7 cellular contexts compared by ENCODE assay signal in genomic region chr19:29709440-29709798, GRCh38. TPM values are rescaled to one million over a fixed set of nuclear protein-coding genes. Genes with fewer than 3 reads are reported as not detected.
A peak's percentile ranks its signal among the peaks of the same experiment; 100 is the strongest.
DNase-seq lines count a peak whose midpoint lies in the region; ATAC-seq, FAIRE-seq and TF ChIP-seq lines count a peak whose summit lies in the region.
"Not testable (repeated sequence)": the region's sequence is repeated elsewhere in the genome, so short reads cannot be mapped to it uniquely, and the experiment has no call there.

No MANE protein-coding gene starts in this region.

- TF ChIP-seq CTCF in natural killer cell (IDR thresholded peaks at IDR 0.05) = not testable (repeated sequence)

- H3K27ac Mint-ChIP-seq in T-helper 17 cell = peak overlapping the region; percentile 88
- peak overlapping the region; percentile 33 for H3K27ac Mint-ChIP-seq in activated T-helper 2 cell treated with anti-CD3 and anti-CD28 coated beads, Interferon-gamma antibody, Interleukin-2, Interleukin-4, amounts not matched to agents 10 μg/mL and 5 μg/mL and 100 μg/mL, durations not matched to agents 14 hours and 24 hours and 36 hours
- H3K27ac Mint-ChIP-seq in effector memory CD8-positive, alpha-beta T cell = peak overlapping the region; percentile 67 to 73
- H3K27ac Mint-ChIP-seq in natural killer cell = peak overlapping the region; percentile 74 to 75

- peaks cover 49% of the 10 kb centered on the region for H3K4me1 Mint-ChIP-seq in T-helper 17 cell
- peaks cover 58% of the 10 kb centered on the region for H3K4me1 Mint-ChIP-seq in activated T-helper 2 cell treated with anti-CD3 and anti-CD28 coated beads, Interferon-gamma antibody, Interleukin-2, Interleukin-4, amounts not matched to agents 10 μg/mL and 5 μg/mL and 100 μg/mL, durations not matched to agents 14 hours and 24 hours and 36 hours (ENCODE audit: low read depth)
- peaks cover 48 to 69% of the 10 kb centered on the region in 2 donors for H3K4me1 Mint-ChIP-seq in effector memory CD8-positive, alpha-beta T cell (ENCODE audit: low read depth in 2 of 2)
- peaks cover 63 to 65% of the 10 kb centered on the region in 2 donors for H3K4me1 Mint-ChIP-seq in natural killer cell

- peaks cover 56% of the 10 kb centered on the region for H3K4me1 ChIP-seq in BLaER1
- peaks cover 0 to 11% of the 10 kb centered on the region in 2 donors for H3K4me1 ChIP-seq in small intestine (ENCODE audit: control insufficient read depth in 2 of 2, insufficient read depth in 1 of 2, low read depth in 1 of 2, low read length in 1 of 2)

- not testable (repeated sequence) for H3K9me3 Mint-ChIP-seq in activated T-helper 2 cell treated with anti-CD3 and anti-CD28 coated beads, Interferon-gamma antibody, Interleukin-2, Interleukin-4, amounts not matched to agents 10 μg/mL and 5 μg/mL and 100 μg/mL, durations not matched to agents 14 hours and 24 hours and 36 hours; effector memory CD8-positive, alpha-beta T cell; natural killer cell

- not testable (repeated sequence) for H3K9ac ChIP-seq in BLaER1

- not testable (repeated sequence) for H3K27me3 Mint-ChIP-seq in T-helper 17 cell; activated T-helper 2 cell treated with anti-CD3 and anti-CD28 coated beads, Interferon-gamma antibody, Interleukin-2, Interleukin-4, amounts not matched to agents 10 μg/mL and 5 μg/mL and 100 μg/mL, durations not matched to agents 14 hours and 24 hours and 36 hours (ENCODE audit: low read depth); effector memory CD8-positive, alpha-beta T cell; natural killer cell (ENCODE audit: low read depth in 2 of 2)

- not testable (repeated sequence) for H3K9me3 ChIP-seq in BLaER1; T-helper 17 cell (ENCODE audit: control insufficient read depth, low read length, poor library complexity, severe bottlenecking); small intestine (ENCODE audit: control insufficient read depth, low read depth)

- H3K36me3 Mint-ChIP-seq in T-helper 17 cell (ENCODE audit: low read depth); natural killer cell: not testable (repeated sequence)
- peaks cover 83% of the 10 kb centered on the region for H3K36me3 Mint-ChIP-seq in activated T-helper 2 cell treated with anti-CD3 and anti-CD28 coated beads, Interferon-gamma antibody, Interleukin-2, Interleukin-4, amounts not matched to agents 10 μg/mL and 5 μg/mL and 100 μg/mL, durations not matched to agents 14 hours and 24 hours and 36 hours (ENCODE audit: low read depth)
- peaks cover 41% of the 10 kb centered on the region for H3K36me3 Mint-ChIP-seq in effector memory CD8-positive, alpha-beta T cell (ENCODE audit: insufficient read depth)

- ATAC-seq in T-helper 17 cell; effector memory CD8-positive, alpha-beta T cell (replicated peaks); natural killer cell: not testable (repeated sequence)
- peak; percentile 8 for ATAC-seq in left colon

- 56 to 89% (median 74%) methylated on average over 2 of the region's 2 CpGs for WGBS in small intestine, 3 donors

- not testable (repeated sequence) for H3K27me3 ChIP-seq in BLaER1; small intestine (ENCODE audit: control insufficient read depth in 2 of 2, insufficient read depth in 2 of 2, low read length in 2 of 2)

- H3K4me3 ChIP-seq in BLaER1; small intestine (ENCODE audit: low read depth in 1 of 2, low read length in 2 of 2): not testable (repeated sequence)

- peak overlapping the region; percentile 40 for H3K4me2 ChIP-seq in BLaER1

- H3K27ac ChIP-seq in BLaER1 = not testable (repeated sequence)
- H3K27ac ChIP-seq in small intestine (ENCODE audit: low read depth in 1 of 2, low read length in 1 of 2) = peak overlapping the region; percentile 72 to 88

- not testable (repeated sequence) for H3K4me3 Mint-ChIP-seq in T-helper 17 cell; activated T-helper 2 cell treated with anti-CD3 and anti-CD28 coated beads, Interferon-gamma antibody, Interleukin-2, Interleukin-4, amounts not matched to agents 10 μg/mL and 5 μg/mL and 100 μg/mL, durations not matched to agents 14 hours and 24 hours and 36 hours (ENCODE audit: low read depth); natural killer cell
- H3K4me3 Mint-ChIP-seq in effector memory CD8-positive, alpha-beta T cell = peak overlapping the region in 1 of 2 donors; percentile 33

- peaks cover 64% of the 10 kb centered on the region for H3K36me3 ChIP-seq in BLaER1
- H3K36me3 ChIP-seq in small intestine (ENCODE audit: control insufficient read depth in 2 of 2, insufficient read depth in 2 of 2, low read length in 2 of 2) = not testable (repeated sequence)

- not testable (repeated sequence) for DNase-seq in T-helper 17 cell; activated T-helper 2 cell treated with anti-CD3 and anti-CD28 coated beads, Interferon-gamma antibody, Interleukin-2, Interleukin-4, amounts not matched to agents 10 μg/mL and 5 μg/mL and 100 μg/mL, durations not matched to agents 14 hours and 24 hours and 36 hours (ENCODE audit: low spot score); effector memory CD8-positive, alpha-beta T cell; left colon; natural killer cell; small intestine

- H4K20me1 ChIP-seq in BLaER1 = peaks cover 93% of the 10 kb centered on the region

- FAIRE-seq in small intestine (lab: Jason Lieb, UNC) = not testable (repeated sequence)

- intact Hi-C loops in activated T-helper 2 cell treated with anti-CD3 and anti-CD28 coated beads, Interferon-gamma antibody, Interleukin-2, Interleukin-4, amounts not matched to agents 10 μg/mL and 5 μg/mL and 100 μg/mL, durations not matched to agents 14 hours and 24 hours and 36 hours (cut with micrococcal nuclease); left colon (cut with DNase I, micrococcal nuclease); natural killer cell (cut with micrococcal nuclease): not testable (repeated sequence)

RNA-seq across cellular contexts. Expression of gene C19orf12, which starts 5.6 kb away (rescaled TPM):
- total RNA-seq in T-helper 17 cell = 10 to 100 TPM; 16.6 to 18.6 TPM
- total RNA-seq in activated T-helper 2 cell treated with anti-CD3 and anti-CD28 coated beads, Interferon-gamma antibody, Interleukin-2, Interleukin-4, amounts not matched to agents 10 μg/mL and 5 μg/mL and 100 μg/mL, durations not matched to agents 14 hours and 24 hours and 36 hours = 41.9 and 42.2 TPM in 2 replicates
- 10 to 100 TPM; 16.2 to 19.3 TPM for total RNA-seq in left colon
- total RNA-seq in natural killer cell = 10 to 100 TPM; 33.1 to 52.6 (median 47.5) TPM
- 10 to 100 TPM; 19.0 to 26.2 (median 20.0) TPM for polyA plus RNA-seq in small intestine

RNA-seq across cellular contexts. Expression of gene PLEKHF1, which starts 44.2 kb away (rescaled TPM):
- 10 to 100 TPM; 13.5 to 20.7 TPM for total RNA-seq in T-helper 17 cell
- 28.0 and 30.3 TPM in 2 replicates for total RNA-seq in activated T-helper 2 cell treated with anti-CD3 and anti-CD28 coated beads, Interferon-gamma antibody, Interleukin-2, Interleukin-4, amounts not matched to agents 10 μg/mL and 5 μg/mL and 100 μg/mL, durations not matched to agents 14 hours and 24 hours and 36 hours
- total RNA-seq in left colon = 1 to 10 TPM; 2.8 to 3.7 TPM
- 10 to 100 TPM; 53.0 to 81.8 (median 53.8) TPM for total RNA-seq in natural killer cell
- polyA plus RNA-seq in small intestine = 10 to 100 TPM in 2 of 3 donors, 1 to 10 TPM in 1; 2.2 to 12.2 (median 12.0) TPM

Comparison
In these comparisons a context has a peak if more than half of its experiments do, and no peak if none do; other contexts are left out.
1. H3K27ac Mint-ChIP-seq: peak in every context shown above with its lines; median percentile 88 in T-helper 17 cell; 74 in natural killer cell; 70 in effector memory CD8-positive, alpha-beta T cell; 33 in activated T-helper 2 cell treated with anti-CD3 and anti-CD28 coated beads, Interferon-gamma antibody, Interleukin-2, Interleukin-4, amounts not matched to agents 10 μg/mL and 5 μg/mL and 100 μg/mL, durations not matched to agents 14 hours and 24 hours and 36 hours.